ENCODE assay signal across 8 cellular contexts in the genomic region with DNA sequence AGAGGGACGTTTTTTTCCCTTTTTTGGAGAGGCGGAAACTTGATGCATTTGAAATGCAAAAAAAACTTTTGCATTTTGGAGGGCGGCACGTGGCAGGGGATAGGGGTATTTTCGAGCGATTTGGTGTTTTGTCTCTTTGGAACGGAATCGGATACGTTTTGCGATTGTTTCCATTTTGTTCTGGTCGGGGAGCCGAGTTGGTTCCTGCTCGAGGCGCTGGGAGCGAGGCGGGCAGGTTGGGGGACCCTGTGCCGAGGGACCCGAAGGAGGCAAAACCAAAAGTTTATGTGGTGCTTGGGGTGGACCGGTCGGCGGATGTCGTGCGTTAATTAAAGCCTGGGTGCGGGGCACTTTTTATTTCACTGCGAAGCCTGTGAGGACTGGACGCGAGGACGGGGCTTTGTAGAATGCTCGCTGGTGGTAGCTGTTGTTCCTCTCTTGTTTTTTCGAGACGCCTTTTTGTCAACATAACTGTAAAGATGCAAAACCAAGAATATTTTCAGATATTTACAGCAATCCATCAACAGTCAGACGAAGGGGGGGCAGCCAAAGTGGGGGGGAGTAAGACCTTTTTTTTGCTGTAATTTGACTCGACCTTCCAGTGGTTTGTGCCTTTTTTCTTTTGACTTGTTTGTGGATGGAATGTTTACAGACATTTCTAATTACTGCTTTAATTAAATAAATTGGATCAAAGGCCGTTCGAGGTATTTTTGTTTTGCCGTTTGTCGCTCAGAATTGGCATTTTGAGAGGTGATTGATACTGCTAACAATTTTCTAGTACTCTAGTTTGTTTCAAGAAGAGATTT. TPM values are rescaled to one million over a fixed set of nuclear protein-coding genes. Genes with fewer than 3 reads are reported as not detected.
DNase-seq lines count a peak whose midpoint lies in the region; ATAC-seq and TF ChIP-seq lines count a peak whose summit lies in the region.

No MANE protein-coding gene starts in this region.

- ATAC-seq in GM18909 (IDR thresholded peaks at IDR 0.05; ENCODE audit: poor library complexity, unreplicated experiment): peak; percentile 5
- peak; percentile 0 for ATAC-seq in HG03439 (IDR thresholded peaks at IDR 0.05; ENCODE audit: unreplicated experiment)
- ATAC-seq in sciatic nerve: peak; percentile 35

- peak overlapping the region; percentile 55 for H3K4me3 ChIP-seq in BJ (ENCODE audit: low read depth, low read length)

- peaks cover 1% of the 10 kb centered on the region; the same call in 1 of the 2 replicates for H3K36me3 ChIP-seq in BJ (ENCODE audit: control insufficient read depth, insufficient read depth, low read length)

- DNase-seq in BJ (ENCODE audit: low read depth) (no peak), SKM-1 (lab: John Stamatoyannopoulos, UW; ENCODE audit: unreplicated experiment) (peak; percentile 47), anterior cingulate cortex (lab: John Stamatoyannopoulos, UW) (peak in 50 of 58 donors; percentile 7 to 60 (median 37)), hippocampal formation (lab: John Stamatoyannopoulos, UW) (peak; percentile 31 to 54), sciatic nerve (ENCODE audit: low spot score) (peak; percentile 75), NCI-H187 treated with DMSO at 0.1 percent for 48 hours (lab: John Stamatoyannopoulos, UW) (no peak)

- no peak for TF ChIP-seq CTCF in BJ (IDR thresholded peaks at IDR 0.05; ENCODE audit: insufficient read depth, low read depth, low read length)

- no peaks in the 10 kb centered on the region for H3K27me3 ChIP-seq in BJ (ENCODE audit: control insufficient read depth, insufficient read depth, low read length)

- POLR2A ChIA-PET in BJ (lab: Charles Lee): interaction anchor here (0.7 kb wide), 1 partner anchor 539 kb away, joined by 3 read pairs; no protein-coding TSS in a partner anchor

- intact Hi-C loops in sciatic nerve (cut with DNase I): no loop called here

- CTCF ChIA-PET in BJ (lab: Yijun Ruan, JAX): interaction anchor here (0.6 to 2.7 kb wide), 12 partner anchors 8 to 1707 kb away, joined by 3 to 11 read pairs (median 4); no protein-coding TSS in a partner anchor

RNA-seq across cellular contexts. Expression of gene H3-3A, which starts 1.0 kb away (rescaled TPM):
- 164 and 168 TPM in 2 replicates for polyA plus RNA-seq in BJ (2011; rRNA removed)
- 26.5 and 32.5 TPM in 2 replicates for polyA minus RNA-seq in BJ (2011; rRNA and poly(A)+ RNA removed)
- 314 TPM for total RNA-seq in sciatic nerve

Comparison
In these comparisons a context has a peak if more than half of its experiments do, and no peak if none do; other contexts are left out.
1. DNase-seq: peak in SKM-1 (single experiment), anterior cingulate cortex (50 of 58), hippocampal formation (2 of 2) and sciatic nerve (single experiment); none in BJ (single experiment) and NCI-H187 treated with DMSO at 0.1 percent for 48 hours (single experiment).
2. Peak in every context shown above with its lines, with median percentiles within 50 percentile points of each other: ATAC-seq.